20 cellular contexts compared by ENCODE assay signal in genomic region chr1:51354417-51354816, GRCh38. TPM values are rescaled to one million over a fixed set of nuclear protein-coding genes. Genes with fewer than 3 reads are reported as not detected.
DNase-seq lines count a peak whose midpoint lies in the region; ATAC-seq, FAIRE-seq and TF ChIP-seq lines count a peak whose summit lies in the region.
"Had no signal": no experiment of that assay in that cellular context is flagged by ENCODE, and none has a peak within 500 bp of the region (broad histone marks: within the 10 kb centered on the region; RNA-seq: fewer than 3 reads in every experiment).

No MANE protein-coding gene starts in this region.

- intact Hi-C loops in PC-3 (cut with micrococcal nuclease): no loop called here

- H2AFZ ChIP-seq in PC-3 (ENCODE audit: low read length): no peak overlapping the region

- no TSS peak for BruUV-seq in PC-3 (replicated peaks; lab: Mats Ljungman, UMichigan)

- CTCF ChIA-PET in PC-3 (lab: Charles Lee): no interaction called here

- no peaks in the 10 kb centered on the region for H3K79me2 ChIP-seq in PC-3 (ENCODE audit: low read length)

- H3K4me2 ChIP-seq in PC-3 (ENCODE audit: low read length): no peak overlapping the region
- H3K4me2 ChIP-seq: A549; BLaER1 treated with 17β-estradiol and CSF1 and Interleukin-3, amounts not matched to agents 10 nM and 100 nM had no signal

- TF ChIP-seq CTCF in PC-3 (conservative IDR thresholded peaks at IDR 0.05; ENCODE audit: low read depth, low read length): no peak

- peak; percentile 81 for FAIRE-seq in G401.6 (lab: Jason Lieb, UNC)
- FAIRE-seq in frontal cortex (lab: Jason Lieb, UNC): peak; percentile 53
- FAIRE-seq: A549, GM12878, GM18507 had no signal

- no peaks in the 10 kb centered on the region for H3K9me2 ChIP-seq in PC-3 (replicated peaks; ENCODE audit: low read length)

- H3K27ac ChIP-seq in PC-3 (ENCODE audit: low read length): no peak overlapping the region
- H3K27ac ChIP-seq: 22Rv1; A549; BLaER1 treated with 17β-estradiol and CSF1 and Interleukin-3, amounts not matched to agents 10 nM and 100 nM; C4-2B had no signal

- POLR2A ChIA-PET in PC-3 (lab: Charles Lee; ENCODE audit: unreplicated experiment): no interaction called here

- no peak overlapping the region for H3K9ac ChIP-seq in PC-3 (ENCODE audit: low read length)
- H3K9ac ChIP-seq: BLaER1 treated with 17β-estradiol and CSF1 and Interleukin-3, amounts not matched to agents 10 nM and 100 nM had no signal

- H3K9me3 ChIP-seq in PC-3 (ENCODE audit: low read length): no peaks in the 10 kb centered on the region
- H3K9me3 ChIP-seq: A549; BLaER1 treated with 17β-estradiol and CSF1 and Interleukin-3, amounts not matched to agents 10 nM and 100 nM; Caco-2 had no signal

- H3F3A ChIP-seq in PC-3 (ENCODE audit: low read length, unreplicated experiment): no peaks in the 10 kb centered on the region

- H3K4me1 ChIP-seq in PC-3 (ENCODE audit: insufficient read depth, low read length): no peaks in the 10 kb centered on the region
- H3K4me1 ChIP-seq: A549, Caco-2 had no signal

- peaks cover 10% of the 10 kb centered on the region for H3K36me3 ChIP-seq in PC-3 (ENCODE audit: low read depth, low read length)

- H3K27me3 ChIP-seq in PC-3 (ENCODE audit: low read length): no peaks in the 10 kb centered on the region
- H3K27me3 ChIP-seq: BLaER1 treated with 17β-estradiol and CSF1 and Interleukin-3, amounts not matched to agents 10 nM and 100 nM had no signal

- no peak overlapping the region for H3K4me3 ChIP-seq in PC-3 (ENCODE audit: low read length)
- H3K4me3 ChIP-seq: A549; BLaER1 treated with 17β-estradiol and CSF1 and Interleukin-3, amounts not matched to agents 10 nM and 100 nM; GM12878 had no signal

- DNase-seq in PC-3 (no peak), frontal cortex (ENCODE audit: low spot score in 2 of 2) (no peak), NCI-H748 treated with DMSO at 0.1 percent for 48 hours (lab: John Stamatoyannopoulos, UW) (no peak)
- DNase-seq: AML-193; Caco-2; Calu3; CD4-positive, alpha-beta T cell; CD8-positive, alpha-beta T cell; DMS79 treated with DMSO at 0.1 percent for 48 hours; GDM1 had no signal

- ATAC-seq in PC-3 (peak; percentile 31; the same call in 1 of the 2 replicates), GM19351 (IDR thresholded peaks at IDR 0.05; ENCODE audit: unreplicated experiment) (no peak), GM21619 (IDR thresholded peaks at IDR 0.05; ENCODE audit: unreplicated experiment) (no peak)
- ATAC-seq: A549; CD8-positive, alpha-beta T cell; GM12878 had no signal

- no peaks in the 10 kb centered on the region for H4K20me1 ChIP-seq in PC-3 (ENCODE audit: low read length)

RNA-seq across cellular contexts. Expression of gene TTC39A, which starts 24.1 kb away (rescaled TPM):
- total RNA-seq in PC-3 (2014; rRNA removed) (11.1 and 12.3 TPM in 2 replicates), frontal cortex (1.2 TPM)
- total RNA-seq: B cell; CD4-positive, alpha-beta T cell; CD8-positive, alpha-beta T cell had no signal
